In genomic region chr11:78541537-78541936, GRCh38 we compare ENCODE assay signal across 1 cellular context.
TF ChIP-seq lines count a peak whose summit lies in the region.

No MANE protein-coding gene starts in this region.

TF ChIP-seq in HepG2, 621 proteins besides CTCF, POLR2A, EP300 and RAD21:
- TF ChIP-seq ZSCAN25 (CRISPR knock-in tag; IDR thresholded peaks at IDR 0.05) (no peak), ZNF770 (CRISPR knock-in tag; IDR thresholded peaks at IDR 0.05) (peak; percentile 56; the same call in 1 of the 2 replicates)
TF ChIP-seq in HepG2: peak in this region for 1.
